Comparison of ENCODE assay signal across 14 cellular contexts in genomic region chr3:149585401-149585726, GRCh38.
DNase-seq lines count a peak whose midpoint lies in the region; ATAC-seq and TF ChIP-seq lines count a peak whose summit lies in the region.
"Had no signal": no experiment of that assay in that cellular context is flagged by ENCODE, and none has a peak within 500 bp of the region (broad histone marks: within the 10 kb centered on the region; RNA-seq: fewer than 3 reads in every experiment).

No MANE protein-coding gene starts in this region.

- H4K8ac ChIP-seq in mesendoderm (ENCODE audit: low read depth, low read length) = no peak overlapping the region

- no peaks in the 10 kb centered on the region for H3K9me3 ChIP-seq in mammary epithelial cell (replicated peaks; ENCODE audit: insufficient read depth, low read length)
- H3K9me3 ChIP-seq: stomach had no signal

- H2AFZ ChIP-seq in mammary epithelial cell (ENCODE audit: low read depth, low read length) = no peak overlapping the region

- no peak overlapping the region for H3K56ac ChIP-seq in mesendoderm (ENCODE audit: low read length)

- H3K4me2 ChIP-seq in mammary epithelial cell (ENCODE audit: insufficient read depth, low read depth, low read length) (no peak overlapping the region), mesendoderm (ENCODE audit: low read length) (no peak overlapping the region)
- H3K4me2 ChIP-seq: smooth muscle cell had no signal

- H4K5ac ChIP-seq in mesendoderm (ENCODE audit: low read length) = no peak overlapping the region

- H3K4me3 ChIP-seq in mammary epithelial cell (replicated peaks in 1 of 3; ENCODE audit: insufficient read depth in 1 of 3, low read depth in 2 of 3, low read length in 3 of 3) (no peak overlapping the region), mesendoderm (ENCODE audit: low read length) (no peak overlapping the region)
- H3K4me3 ChIP-seq: smooth muscle cell, stomach had no signal

- H2AK5ac ChIP-seq in mesendoderm (ENCODE audit: low read length) = no peak overlapping the region

- no peak overlapping the region for H2BK120ac ChIP-seq in mesendoderm (ENCODE audit: low read depth, low read length)

- ATAC-seq in GM18858 (IDR thresholded peaks at IDR 0.05; ENCODE audit: unreplicated experiment) (peak; percentile 93), GM21528 (IDR thresholded peaks at IDR 0.05; ENCODE audit: low FRiP score, unreplicated experiment) (peak; percentile 83), HG03108 (IDR thresholded peaks at IDR 0.05; ENCODE audit: unreplicated experiment) (peak; percentile 94)

- H3K27ac ChIP-seq in mammary epithelial cell (ENCODE audit: insufficient read depth, low read depth, low read length) (peak overlapping the region; percentile 45), mesendoderm (ENCODE audit: low read depth, low read length) (no peak overlapping the region)
- H3K27ac ChIP-seq: stomach had no signal

- H3K4ac ChIP-seq in mesendoderm (ENCODE audit: low read depth, low read length) = no peak overlapping the region

- intact Hi-C loops in mammary epithelial cell (cut with micrococcal nuclease) = no loop called here

- WGBS in mammary epithelial cell (ENCODE audit: low coverage, missing lambda C conversion rate) = 11% methylated on average over 2 of the region's 2 CpGs
- WGBS in mesendoderm (ENCODE audit: extremely low coverage, insufficient coverage, low lambda C conversion rate) = no CpG with 5 or more reads among the region's 2 CpGs

- no peak for TF ChIP-seq CTCF in mammary epithelial cell (conservative IDR thresholded peaks at IDR 0.05 in 1 of 2, IDR thresholded peaks at IDR 0.05 in 1 of 2; ENCODE audit: extremely low read depth in 1 of 2, insufficient read depth in 1 of 2, low read depth in 1 of 2, low read length in 2 of 2)

- peak; percentile 77 for DNase-seq in mammary epithelial cell
- DNase-seq in mesendoderm = no peak
- no peak for DNase-seq in GM19238 (ENCODE audit: insufficient read length, low spot score)
- DNase-seq in COLO829 (ENCODE audit: low spot score) = no peak
- DNase-seq in activated effector memory CD4-positive, alpha-beta T cell treated with Interleukin-2 at 50 U/mL for 16 hours = no peak
- DNase-seq: central memory CD4-positive, alpha-beta T cell; midbrain; NCI-H2171; stomach; T-helper 1 cell had no signal

- H4K20me1 ChIP-seq in mammary epithelial cell (ENCODE audit: insufficient read depth, low read length) = no peaks in the 10 kb centered on the region

- no peak overlapping the region for H3K18ac ChIP-seq in mesendoderm (ENCODE audit: low read length)

- H2BK15ac ChIP-seq in mesendoderm (replicated peaks; ENCODE audit: low read depth) = no peak overlapping the region

- in situ Hi-C loops in mammary epithelial cell (cut with MboI; ENCODE audit: low sequenced_read_pairs in 2 of 2) = loop anchor here (10.0 kb wide), 1 partner anchor 69 kb away; the partner anchor contains the start of gene WWTR1 (in 2 of the 2)

- H3K23ac ChIP-seq in mesendoderm (ENCODE audit: low read length) = no peak overlapping the region

- peaks cover 75% of the 10 kb centered on the region for H3K4me1 ChIP-seq in mammary epithelial cell (ENCODE audit: insufficient read depth, low read length)
- peaks cover 3% of the 10 kb centered on the region for H3K4me1 ChIP-seq in mesendoderm (ENCODE audit: control insufficient read depth, low read depth, low read length)

- H3K36me3 ChIP-seq in mammary epithelial cell (ENCODE audit: insufficient read depth, low read length) (no peaks in the 10 kb centered on the region), mesendoderm (ENCODE audit: control insufficient read depth, insufficient read depth, low read length) (no peaks in the 10 kb centered on the region)
- H3K36me3 ChIP-seq: stomach had no signal

- no TSS peak for BruUV-seq in mammary epithelial cell (replicated peaks; lab: Mats Ljungman, UMichigan)

- H3K9ac ChIP-seq in mammary epithelial cell (ENCODE audit: insufficient read depth, low read length) (no peak overlapping the region), mesendoderm (ENCODE audit: low read length) (no peak overlapping the region)

- CTCF ChIA-PET in mammary epithelial cell (lab: Charles Lee; ENCODE audit: low non-redundant PET) = no interaction called here

- dilution Hi-C loops in mammary epithelial cell (cut with HindIII; ENCODE audit: low sequenced_read_pairs) = no loop called here

- H3K27me3 ChIP-seq in mammary epithelial cell (ENCODE audit: insufficient read depth, low read length) (no peaks in the 10 kb centered on the region), mesendoderm (ENCODE audit: insufficient read depth, low read length, poor library complexity) (no peaks in the 10 kb centered on the region)
- H3K27me3 ChIP-seq: stomach had no signal

- H3K79me2 ChIP-seq in mammary epithelial cell (ENCODE audit: insufficient read depth, low read length) (peaks cover 66% of the 10 kb centered on the region), mesendoderm (ENCODE audit: control insufficient read depth, insufficient read depth, low read length) (peaks cover 4% of the 10 kb centered on the region)

- H2BK5ac ChIP-seq in mesendoderm (ENCODE audit: low read length) = no peak overlapping the region

- peaks cover 11% of the 10 kb centered on the region for H3K79me1 ChIP-seq in mesendoderm (ENCODE audit: low read length)
